8 cellular contexts compared by ENCODE assay signal in the genomic region with DNA sequence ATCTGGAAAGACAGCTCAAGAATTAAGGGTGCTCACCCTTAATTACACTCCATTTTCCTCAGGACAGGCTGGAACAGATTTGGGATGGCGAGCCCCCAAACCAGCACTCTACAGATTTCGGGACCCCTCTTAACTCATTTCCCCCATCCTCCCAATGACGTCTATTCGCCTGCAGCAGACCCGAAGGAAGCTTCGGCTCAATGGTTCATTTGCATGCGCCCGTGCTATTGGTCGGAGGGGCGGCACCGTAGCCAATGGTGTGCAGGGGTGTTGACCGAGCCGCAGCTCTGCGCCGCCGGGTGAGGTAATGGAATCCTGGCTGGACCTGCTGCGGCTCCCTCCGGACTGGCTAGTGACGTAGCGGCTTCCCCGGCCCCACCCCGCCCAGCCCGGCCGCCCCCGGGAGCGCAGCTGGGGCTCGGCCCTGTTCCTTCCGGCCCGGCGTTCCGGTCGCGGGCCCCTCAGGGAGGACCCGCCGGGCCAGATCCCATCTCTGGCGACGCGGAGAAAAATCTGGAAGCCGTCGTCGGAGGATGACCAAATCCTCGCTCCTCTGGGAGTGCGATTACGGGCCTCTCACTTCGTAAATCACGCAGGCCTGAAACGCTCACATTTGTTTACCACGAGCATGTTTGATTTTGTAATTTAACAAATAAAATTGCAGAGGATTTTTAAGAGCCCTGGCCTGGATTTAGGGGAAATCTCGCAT. TPM values are rescaled to one million over a fixed set of nuclear protein-coding genes. Genes with fewer than 3 reads are reported as not detected.
DNase-seq lines count a peak whose midpoint lies in the region; ATAC-seq and TF ChIP-seq lines count a peak whose summit lies in the region.

No MANE protein-coding gene starts in this region.

- TF ChIP-seq POLR2A in GM19193 (IDR thresholded peaks at IDR 0.05; ENCODE audit: extremely low read depth, insufficient read depth, insufficient read length): peak; percentile 76

- ATAC-seq in HG03432 (IDR thresholded peaks at IDR 0.05; ENCODE audit: unreplicated experiment): peak; percentile 92

- H3K27ac ChIP-seq in layer of hippocampus (ENCODE audit: low read depth, low read length): peak overlapping the region; percentile 96

- H3K4me1 Mint-ChIP-seq in chondrocyte (ENCODE audit: low read depth): peaks cover 50% of the 10 kb centered on the region

- H3K9me3 Mint-ChIP-seq in chondrocyte (ENCODE audit: low read depth): no peaks in the 10 kb centered on the region

- H3K27me3 ChIP-seq in layer of hippocampus (ENCODE audit: control insufficient read depth, insufficient read depth, low read length): no peaks in the 10 kb centered on the region

- peak overlapping the region; percentile 95 for H3K27ac Mint-ChIP-seq in chondrocyte (ENCODE audit: unreplicated experiment)

- TF ChIP-seq CTCF in chondrocyte (IDR thresholded peaks at IDR 0.05): no peak

- H3K4me3 Mint-ChIP-seq in chondrocyte (ENCODE audit: unreplicated experiment): peak overlapping the region; percentile 75

- DNase-seq in Ammon's horn (ENCODE audit: low spot score) (peak; percentile 99), NCI-H510A (lab: John Stamatoyannopoulos, UW) (peak; percentile 96), chondrocyte (ENCODE audit: low spot score) (peak; percentile 98)
- DNase-seq in activated CD4-positive, alpha-beta T cell treated with anti-CD3 and anti-CD28 coated beads for 24 hours (ENCODE audit: low read depth in 2 of 2): peak; percentile 67 to 87
- DNase-seq in stimulated activated CD4-positive, alpha-beta T cell treated with anti-CD3 and anti-CD28 coated beads, Interleukin-1b, Interleukin-23, amount 100 ng/mL, for 24 hours (ENCODE audit: low read depth in 4 of 4, low spot score in 1 of 4): peak; percentile 63 to 91 (median 76)

- no peaks in the 10 kb centered on the region for H3K27me3 Mint-ChIP-seq in chondrocyte (ENCODE audit: low read depth)

- no peaks in the 10 kb centered on the region for H3K36me3 Mint-ChIP-seq in chondrocyte (ENCODE audit: low read depth)

RNA-seq across cellular contexts. Expression of a gene that starts 18.3 kb away (rescaled TPM):
- 5.7 to 7.6 TPM (median 7.3 TPM) in 3 replicates for total RNA-seq in chondrocyte

RNA-seq across cellular contexts. Expression of a gene that starts 26.2 kb away (rescaled TPM):
- total RNA-seq in chondrocyte: 11.1 to 15.7 TPM (median 13.7 TPM) in 3 replicates

RNA-seq across cellular contexts. Expression of a gene that starts 36.8 kb away (rescaled TPM):
- 48.0 to 55.1 TPM (median 50.5 TPM) in 3 replicates for total RNA-seq in chondrocyte

RNA-seq across cellular contexts. Expression of a gene that starts 46.6 kb away (rescaled TPM):
- not detected in 3 replicates for total RNA-seq in chondrocyte

Comparison
In these comparisons a context has a peak if more than half of its experiments do, and no peak if none do; other contexts are left out.
1. Peak in every context shown above with its lines: DNase-seq, ATAC-seq and H3K27ac ChIP-seq.